In the genomic region with DNA sequence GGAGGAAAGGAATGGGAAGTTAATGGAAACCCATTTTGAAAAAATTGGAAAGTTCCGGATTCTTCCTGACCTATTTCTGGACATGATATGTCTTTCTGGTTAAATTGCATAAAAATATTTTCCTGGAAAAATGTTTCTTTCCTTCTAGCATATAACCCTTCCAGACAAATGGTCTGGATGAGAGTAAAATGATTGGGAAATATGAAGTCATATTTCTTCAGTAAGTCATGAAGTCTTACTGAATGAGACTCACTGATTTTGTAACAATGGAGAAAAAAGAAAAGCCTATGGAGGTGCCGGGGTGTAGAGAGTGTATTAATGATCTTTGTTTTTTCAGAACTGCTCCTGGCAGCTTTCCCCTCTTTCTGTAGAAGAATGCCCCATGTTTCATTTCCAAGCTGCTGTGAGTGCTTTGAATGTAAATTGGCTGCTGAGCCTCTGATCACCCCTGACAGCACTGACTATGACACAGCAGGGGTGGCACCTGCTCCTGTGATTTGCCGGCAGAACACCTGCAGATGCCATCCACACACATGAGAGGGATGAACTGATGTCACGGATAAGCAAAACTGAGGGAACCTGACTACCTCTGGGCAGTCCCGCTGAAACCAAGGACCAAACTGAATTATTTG, we compare ENCODE assay signal across 12 cellular contexts. TPM values are rescaled to one million over a fixed set of nuclear protein-coding genes. Genes with fewer than 3 reads are reported as not detected.
DNase-seq lines count a peak whose midpoint lies in the region; ATAC-seq and TF ChIP-seq lines count a peak whose summit lies in the region.
"Had no signal": no experiment of that assay in that cellular context is flagged by ENCODE, and none has a peak within 500 bp of the region (broad histone marks: within the 10 kb centered on the region; RNA-seq: fewer than 3 reads in every experiment).

No MANE protein-coding gene starts in this region.

- no peaks in the 10 kb centered on the region for H3K9me2 ChIP-seq in GM23338 (ENCODE audit: insufficient read depth)

- H3K36me3 ChIP-seq in GM23338 (ENCODE audit: insufficient read depth), result no peaks in the 10 kb centered on the region
- no peaks in the 10 kb centered on the region for H3K36me3 ChIP-seq in trophoblast cell (ENCODE audit: control insufficient read depth in 1 of 2, insufficient read depth in 2 of 2, low read length in 2 of 2)
- H3K36me3 ChIP-seq in effector memory CD4-positive, alpha-beta T cell (ENCODE audit: control insufficient read depth, insufficient read depth, low read length), result no peaks in the 10 kb centered on the region
- H3K36me3 ChIP-seq: brain microvascular endothelial cell had no signal

- no peaks in the 10 kb centered on the region for H3K36me3 Mint-ChIP-seq in GM23338 (ENCODE audit: low read depth)

- H3K79me2 ChIP-seq in GM23338 (replicated peaks; ENCODE audit: insufficient read depth), result no peaks in the 10 kb centered on the region
- no peaks in the 10 kb centered on the region for H3K79me2 ChIP-seq in trophoblast cell (ENCODE audit: control insufficient read depth, insufficient read depth, low read length, poor library complexity)

- no peak for TF ChIP-seq CTCF in GM23338 (conservative IDR thresholded peaks at IDR 0.05; ENCODE audit: low read depth in 2 of 2)

- ATAC-seq in GM23338 (peak; percentile 51), GM21526 (IDR thresholded peaks at IDR 0.05; ENCODE audit: low FRiP score, unreplicated experiment) (no peak), HG03045 (IDR thresholded peaks at IDR 0.05; ENCODE audit: unreplicated experiment) (no peak)
- ATAC-seq: activated T-cell treated with anti-CD3 and anti-CD28 coated beads, Interleukin-2, amount 50 U/mL, for 72 hours had no signal

- no peak overlapping the region for H3K4ac ChIP-seq in trophoblast cell (ENCODE audit: low read depth, low read length)

- no peak overlapping the region for H3K4me3 ChIP-seq in GM23338
- H3K4me3 ChIP-seq in trophoblast cell (ENCODE audit: low read depth, low read length), result no peak overlapping the region
- H3K4me3 ChIP-seq in effector memory CD4-positive, alpha-beta T cell (ENCODE audit: insufficient read depth, low read depth, low read length, poor library complexity, severe bottlenecking), result no peak overlapping the region

- H4K20me1 ChIP-seq in GM23338 (replicated peaks; ENCODE audit: insufficient read depth), result no peaks in the 10 kb centered on the region

- H3K27ac Mint-ChIP-seq in GM23338, result no peak overlapping the region
- H3K27ac Mint-ChIP-seq: activated T-cell treated with anti-CD3 and anti-CD28 coated beads, Interleukin-2, amount 50 U/mL, for 72 hours; CD4-positive, alpha-beta T cell had no signal

- H3K9me3 Mint-ChIP-seq in GM23338, result no peaks in the 10 kb centered on the region
- H3K9me3 Mint-ChIP-seq: activated T-cell treated with anti-CD3 and anti-CD28 coated beads, Interleukin-2, amount 50 U/mL, for 72 hours; CD4-positive, alpha-beta T cell had no signal

- no peak for DNase-seq in GM23338 (ENCODE audit: low spot score)
- DNase-seq in NCI-H510A treated with DMSO at 0.1 percent for 48 hours (lab: John Stamatoyannopoulos, UW), result peak; percentile 23
- no peak for DNase-seq in epithelial cell of prostate (ENCODE audit: low read depth, low spot score)
- DNase-seq in trophoblast cell, result peak; percentile 30 to 82
- no peak for DNase-seq in effector memory CD4-positive, alpha-beta T cell
- DNase-seq in activated gamma-delta T cell (lab: John Stamatoyannopoulos, UW), result no peak
- DNase-seq: activated CD4-positive, alpha-beta T cell treated with anti-CD3 and anti-CD28 coated beads for 4 hours; activated T-cell treated with anti-CD3 and anti-CD28 coated beads, Interleukin-2, amount 50 U/mL, for 72 hours; brain microvascular endothelial cell; CD4-positive, alpha-beta T cell had no signal

- no peak overlapping the region for H3K18ac ChIP-seq in trophoblast cell (ENCODE audit: low read length)

- peaks cover 3% of the 10 kb centered on the region for H3K27me3 Mint-ChIP-seq in GM23338 (ENCODE audit: insufficient read depth, low read depth, poor library complexity)
- H3K27me3 Mint-ChIP-seq: CD4-positive, alpha-beta T cell had no signal

- no peak overlapping the region for H2BK12ac ChIP-seq in trophoblast cell (ENCODE audit: low read length)

- no peak overlapping the region for H3K23ac ChIP-seq in trophoblast cell (ENCODE audit: low read length)

- H2AFZ ChIP-seq in GM23338 (no peak overlapping the region), trophoblast cell (ENCODE audit: insufficient read depth, low read length, poor library complexity) (no peak overlapping the region)

- H2BK120ac ChIP-seq in trophoblast cell (ENCODE audit: insufficient read depth, low read length, poor library complexity), result no peak overlapping the region

- H3K4me2 ChIP-seq in GM23338, result no peak overlapping the region
- no peak overlapping the region for H3K4me2 ChIP-seq in trophoblast cell (ENCODE audit: low read length)

- no peaks in the 10 kb centered on the region for H3K79me1 ChIP-seq in trophoblast cell (ENCODE audit: low read length)

- no peak overlapping the region for H4K12ac ChIP-seq in trophoblast cell (ENCODE audit: low read depth, low read length)

- H4K8ac ChIP-seq in trophoblast cell (ENCODE audit: low read depth, low read length), result no peak overlapping the region

- H3K9ac ChIP-seq in trophoblast cell (ENCODE audit: low read length), result no peak overlapping the region

- H3K27me3 ChIP-seq in GM23338 (ENCODE audit: insufficient read depth) (no peaks in the 10 kb centered on the region), trophoblast cell (ENCODE audit: insufficient read depth, low read length) (no peaks in the 10 kb centered on the region)
- no peaks in the 10 kb centered on the region for H3K27me3 ChIP-seq in effector memory CD4-positive, alpha-beta T cell (replicated peaks; ENCODE audit: control insufficient read depth, insufficient read depth, low read length, poor library complexity, severe bottlenecking)
- H3K27me3 ChIP-seq: brain microvascular endothelial cell had no signal

- H3K27ac ChIP-seq in GM23338 (ENCODE audit: low read depth) (no peak overlapping the region), epithelial cell of prostate (peak overlapping the region; percentile 57), trophoblast cell (ENCODE audit: low read depth, low read length) (no peak overlapping the region)
- no peak overlapping the region for H3K27ac ChIP-seq in effector memory CD4-positive, alpha-beta T cell (ENCODE audit: insufficient read depth, low read length, poor library complexity, severe bottlenecking)

- WGBS in trophoblast cell (ENCODE audit: extremely low coverage, insufficient coverage, insufficient read length), result no CpG with 5 or more reads among the region's 5 CpGs

- peaks cover 15% of the 10 kb centered on the region for H3K4me1 ChIP-seq in GM23338 (ENCODE audit: insufficient read depth)
- H3K4me1 ChIP-seq in trophoblast cell (ENCODE audit: control insufficient read depth in 1 of 2, insufficient read depth in 2 of 2, low read length in 2 of 2), result no peaks in the 10 kb centered on the region
- H3K4me1 ChIP-seq in effector memory CD4-positive, alpha-beta T cell (ENCODE audit: control insufficient read depth, insufficient read depth, low read length, poor library complexity, severe bottlenecking), result no peaks in the 10 kb centered on the region

- H3K4me3 Mint-ChIP-seq in GM23338, result peak overlapping the region; percentile 10; the same call in 1 of the 3 replicates
- H3K4me3 Mint-ChIP-seq: activated T-cell treated with anti-CD3 and anti-CD28 coated beads, Interleukin-2, amount 50 U/mL, for 72 hours; CD4-positive, alpha-beta T cell had no signal

- no peak overlapping the region for H2BK5ac ChIP-seq in trophoblast cell (ENCODE audit: low read depth, low read length, poor library complexity)

- no peaks in the 10 kb centered on the region for H3K9me3 ChIP-seq in trophoblast cell (ENCODE audit: insufficient read depth, low read depth, low read length)
- no peaks in the 10 kb centered on the region for H3K9me3 ChIP-seq in effector memory CD4-positive, alpha-beta T cell (ENCODE audit: control insufficient read depth, low read length)

- no peak overlapping the region for H4K91ac ChIP-seq in trophoblast cell (ENCODE audit: low read depth, low read length)

- H2AK5ac ChIP-seq in trophoblast cell (ENCODE audit: low read length), result no peak overlapping the region

- no peaks in the 10 kb centered on the region for H3F3A ChIP-seq in GM23338 (replicated peaks; ENCODE audit: low read depth)

- no peak overlapping the region for H3K14ac ChIP-seq in trophoblast cell (ENCODE audit: low read length)

- H3K4me1 Mint-ChIP-seq in GM23338, result peaks cover 29% of the 10 kb centered on the region

TF ChIP-seq in GM23338, 12 proteins besides CTCF, POLR2A, EP300 and RAD21 (continues in another document):
- TF ChIP-seq, protein P1, sequence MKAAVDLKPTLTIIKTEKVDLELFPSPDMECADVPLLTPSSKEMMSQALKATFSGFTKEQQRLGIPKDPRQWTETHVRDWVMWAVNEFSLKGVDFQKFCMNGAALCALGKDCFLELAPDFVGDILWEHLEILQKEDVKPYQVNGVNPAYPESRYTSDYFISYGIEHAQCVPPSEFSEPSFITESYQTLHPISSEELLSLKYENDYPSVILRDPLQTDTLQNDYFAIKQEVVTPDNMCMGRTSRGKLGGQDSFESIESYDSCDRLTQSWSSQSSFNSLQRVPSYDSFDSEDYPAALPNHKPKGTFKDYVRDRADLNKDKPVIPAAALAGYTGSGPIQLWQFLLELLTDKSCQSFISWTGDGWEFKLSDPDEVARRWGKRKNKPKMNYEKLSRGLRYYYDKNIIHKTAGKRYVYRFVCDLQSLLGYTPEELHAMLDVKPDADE (IDR thresholded peaks at IDR 0.05), result no peak
- TF ChIP-seq CREB1 (CRISPR knock-in tag; IDR thresholded peaks at IDR 0.05; ENCODE audit: low read depth), result no peak

RNA-seq across cellular contexts. Expression of a gene that starts 19.7 kb away (rescaled TPM):
- 6.3 and 6.4 TPM in 2 replicates for total RNA-seq in GM23338 (2014; rRNA removed; shearing (Covaris generic))
- polyA plus RNA-seq in GM23338 (2016; fragmentation: Nextera tagmentation; extraction: Ambion mirVana), result 1.1 and 2.0 TPM in 2 replicates
- 3.0 and 3.5 TPM in 2 replicates for polyA plus RNA-seq in trophoblast cell (2013)

RNA-seq across cellular contexts. Expression of a gene that starts 58.3 kb away (rescaled TPM):
- total RNA-seq in GM23338 (2014; rRNA removed; shearing (Covaris generic)), result 18.0 and 28.2 TPM in 2 replicates
- 35.9 and 43.9 TPM in 2 replicates for polyA plus RNA-seq in GM23338 (2016; fragmentation: Nextera tagmentation; extraction: Ambion mirVana)
- 38.1 and 39.8 TPM in 2 replicates for polyA plus RNA-seq in trophoblast cell (2013)

Comparison
In these comparisons a context has a peak if more than half of its experiments do, and no peak if none do; other contexts are left out.
1. DNase-seq: peak in NCI-H510A treated with DMSO at 0.1 percent for 48 hours (single experiment) and trophoblast cell (2 of 2); none in GM23338 (single experiment), epithelial cell of prostate (single experiment), effector memory CD4-positive, alpha-beta T cell (0 of 3) and activated gamma-delta T cell (single experiment).